In genomic region chr4:155903453-155903852, GRCh38 we compare ENCODE assay signal across 17 cellular contexts. TPM values are rescaled to one million over a fixed set of nuclear protein-coding genes. Genes with fewer than 3 reads are reported as not detected.
DNase-seq lines count a peak whose midpoint lies in the region; ATAC-seq and TF ChIP-seq lines count a peak whose summit lies in the region.
"Had no signal": no experiment of that assay in that cellular context is flagged by ENCODE, and none has a peak within 500 bp of the region (broad histone marks: within the 10 kb centered on the region; RNA-seq: fewer than 3 reads in every experiment).

Gene TDO2 (plus strand): TSS chr4:155903696. CDS start chr4:155903759, 63 bp downstream.

- 30% methylated on average over 1 of the region's 1 CpG for WGBS in hepatocyte (ENCODE audit: low lambda C conversion rate, missing lambda C conversion rate)

- H3K27me3 Mint-ChIP-seq in T-helper 17 cell: peaks cover 13% of the 10 kb centered on the region

- no peak within 1 kb of the TSS for H2AFZ ChIP-seq in hepatocyte

- peaks cover 5% of the 10 kb centered on the region for H3K79me2 ChIP-seq in hepatocyte

- H4K20me1 ChIP-seq in hepatocyte (ENCODE audit: insufficient read depth, poor library complexity, severe bottlenecking): no peaks in the 10 kb centered on the region
- H4K20me1 ChIP-seq: BLaER1 treated with 17β-estradiol and CSF1 and Interleukin-3, amounts not matched to agents 10 nM and 100 nM had no signal

- no peaks in the 10 kb centered on the region for H3K9me2 ChIP-seq in hepatocyte (replicated peaks; ENCODE audit: insufficient read depth)

- no peaks in the 10 kb centered on the region for H3K4me1 Mint-ChIP-seq in T-helper 17 cell

- peak within 1 kb of the TSS; percentile 67 for H3K27ac ChIP-seq in hepatocyte
- H3K27ac ChIP-seq: A549; BLaER1 treated with 17β-estradiol and CSF1 and Interleukin-3, amounts not matched to agents 10 nM and 100 nM; SJCRH30 had no signal

- ATAC-seq in omental fat pad (ENCODE audit: low FRiP score) (peak; percentile 56), T-helper 17 cell (no peak), left cardiac atrium (no peak)
- ATAC-seq: A549; CD8-positive, alpha-beta T cell; PC-3 had no signal

- TF ChIP-seq CTCF in hepatocyte (IDR thresholded peaks at IDR 0.05; ENCODE audit: poor library complexity) (no peak), omental fat pad (IDR thresholded peaks at IDR 0.05) (no peak)

- DNase-seq in Caki2 (ENCODE audit: low read depth) (no peak), RPMI7951 (ENCODE audit: low read depth) (no peak), hepatocyte (ENCODE audit: low spot score) (peak; percentile 21), omental fat pad (ENCODE audit: low spot score) (no peak), T-helper 17 cell (no peak), AG08396 (ENCODE audit: low spot score) (no peak), left cardiac atrium (no peak)
- DNase-seq: CD8-positive, alpha-beta T cell; NCI-H1105 treated with DMSO at 0.1 percent for 48 hours; NCI-H1694; NCI-H2081 treated with DMSO at 0.1 percent for 48 hours; NCI-H510A; NCI-H748 treated with DMSO at 0.1 percent for 48 hours; PC-3; SJCRH30 had no signal

- H3K4me3 ChIP-seq in hepatocyte: no peak within 1 kb of the TSS
- H3K4me3 ChIP-seq: A549, SJCRH30 had no signal

- in situ Hi-C loops in Caki2 (cut with HindIII; ENCODE audit: low pct_unique_long_range_greater_than_20kb, low sequenced_read_pairs): no loop called here

- H3K27ac Mint-ChIP-seq in T-helper 17 cell: no peak within 1 kb of the TSS
- H3K27ac Mint-ChIP-seq: CD8-positive, alpha-beta T cell had no signal

- H3K36me3 Mint-ChIP-seq in T-helper 17 cell (ENCODE audit: low read depth): no peaks in the 10 kb centered on the region
- H3K36me3 Mint-ChIP-seq: CD8-positive, alpha-beta T cell had no signal

- no peak within 1 kb of the TSS for H3K4me3 Mint-ChIP-seq in T-helper 17 cell
- H3K4me3 Mint-ChIP-seq: CD8-positive, alpha-beta T cell had no signal

- intact Hi-C loops in left cardiac atrium (cut with DNase I): no loop called here

- H3K9me3 ChIP-seq in hepatocyte (ENCODE audit: low read depth) (no peaks in the 10 kb centered on the region), T-helper 17 cell (ENCODE audit: control insufficient read depth, low read length, poor library complexity, severe bottlenecking) (no peaks in the 10 kb centered on the region)
- H3K9me3 ChIP-seq: A549, SJCRH30 had no signal

- no peaks in the 10 kb centered on the region for H3K27me3 ChIP-seq in hepatocyte
- H3K27me3 ChIP-seq: BLaER1 treated with 17β-estradiol and CSF1 and Interleukin-3, amounts not matched to agents 10 nM and 100 nM; SJCRH30 had no signal

- peak within 1 kb of the TSS; percentile 57 for H3K4me2 ChIP-seq in hepatocyte
- H3K4me2 ChIP-seq: A549 had no signal

- H3K36me3 ChIP-seq in hepatocyte (replicated peaks; ENCODE audit: insufficient read depth, low read depth): no peaks in the 10 kb centered on the region
- H3K36me3 ChIP-seq: BLaER1 treated with 17β-estradiol and CSF1 and Interleukin-3, amounts not matched to agents 10 nM and 100 nM; SJCRH30 had no signal

- H3K4me1 ChIP-seq in hepatocyte (ENCODE audit: insufficient read depth): peaks cover 25% of the 10 kb centered on the region

RNA-seq across cellular contexts. Expression of gene TDO2, which starts in this region (rescaled TPM):
- 2.0 and 13.0 TPM in 2 replicates for total RNA-seq in Caki2 (2014; rRNA removed; shearing (Covaris generic); ENCODE audit: low replicate concordance)
- total RNA-seq in RPMI7951 (2014; rRNA removed; shearing (Covaris generic)): 12.1 and 12.9 TPM in 2 replicates
- total RNA-seq in hepatocyte (246 and 253 TPM in 2 replicates), omental fat pad (under 1 TPM in 1 of 4 donors, not detected in 3; 0.36 TPM), T-helper 17 cell (not detected), left cardiac atrium (not detected)
- polyA plus RNA-seq in hepatocyte: 91.4 and 149 TPM in 2 replicates
- total RNA-seq: CD8-positive, alpha-beta T cell; PC-3 had no signal

Comparison
In these comparisons a context has a peak if more than half of its experiments do, and no peak if none do; other contexts are left out.
1. RNA of gene TDO2 (total RNA-seq): 246 to 253 TPM in hepatocyte; 2.0 to 13.0 TPM in Caki2, 12.1 to 12.9 TPM in RPMI7951, not detected in left cardiac atrium, 0.36 TPM in omental fat pad and not detected in T-helper 17 cell; every median in the first group is over 10 times any median in the second.
2. Peak in ATAC-seq in omental fat pad; RNA of the gene not detected or under 1 TPM.